19 cellular contexts compared by ENCODE assay signal in genomic region chr17:9424071-9424640, GRCh38.
A peak's percentile ranks its signal among the peaks of the same experiment; 100 is the strongest.
DNase-seq lines count a peak whose midpoint lies in the region; ATAC-seq, FAIRE-seq and TF ChIP-seq lines count a peak whose summit lies in the region.
"Had no signal": no experiment of that assay in that cellular context is flagged by ENCODE, and none has a peak within 500 bp of the region (broad histone marks: within the 10 kb centered on the region; RNA-seq: fewer than 3 reads in every experiment).

No MANE protein-coding gene starts in this region.

- FAIRE-seq in HTR-8/SVneo (lab: Jason Lieb, UNC): no peak
- FAIRE-seq: GM12878, GM18507 had no signal

- POLR2A ChIA-PET in WTC11 (lab: Charles Lee): no interaction called here

- no peaks in the 10 kb centered on the region for H3K36me3 ChIP-seq in neural progenitor cell
- H3K36me3 ChIP-seq in brain microvascular endothelial cell (replicated peaks): no peaks in the 10 kb centered on the region

- H3K36me3 Mint-ChIP-seq in activated T-cell treated with anti-CD3 and anti-CD28 coated beads, Interleukin-2, amount 50 U/mL, for 72 hours (ENCODE audit: insufficient read depth in 2 of 2): peaks cover 0 to 1% of the 10 kb centered on the region in 2 donors
- H3K36me3 Mint-ChIP-seq in WTC11: 0 out of 2 replicates have a peak, but pooled peaks cover 3% of the 10 kb centered on the region
- H3K36me3 Mint-ChIP-seq in neural progenitor cell: peaks cover 2% of the 10 kb centered on the region

- H3K27ac ChIP-seq in neural progenitor cell (no peak overlapping the region), brain microvascular endothelial cell (no peak overlapping the region)
- H3K27ac ChIP-seq: 22Rv1, GM23248, HL-60 had no signal

- no peaks in the 10 kb centered on the region for H3K9me3 Mint-ChIP-seq in activated T-cell treated with anti-CD3 and anti-CD28 coated beads, Interleukin-2, amount 50 U/mL, for 72 hours
- H3K9me3 Mint-ChIP-seq in WTC11: peaks cover 5% of the 10 kb centered on the region
- peaks cover 13% of the 10 kb centered on the region for H3K9me3 Mint-ChIP-seq in neural progenitor cell
- H3K9me3 Mint-ChIP-seq: CD8-positive, alpha-beta memory T cell had no signal

- H3K4me3 ChIP-seq in neural progenitor cell: no peak overlapping the region
- H3K4me3 ChIP-seq in brain microvascular endothelial cell (ENCODE audit: low read depth, low read length): no peak overlapping the region
- H3K4me3 ChIP-seq: GM12878, GM23248 had no signal

- H3F3A ChIP-seq in neural progenitor cell (ENCODE audit: low read depth): peaks cover 3% of the 10 kb centered on the region

- in situ Hi-C loops in brain microvascular endothelial cell (cut with HindIII; ENCODE audit: low pct_ligation_motif_present, low sequenced_read_pairs): no loop called here

- H3K27ac Mint-ChIP-seq in activated T-cell treated with anti-CD3 and anti-CD28 coated beads, Interleukin-2, amount 50 U/mL, for 72 hours: peak overlapping the region; percentile 82
- H3K27ac Mint-ChIP-seq in WTC11: peak overlapping the region; percentile 86
- peak overlapping the region; percentile 17 for H3K27ac Mint-ChIP-seq in neural progenitor cell
- H3K27ac Mint-ChIP-seq: CD8-positive, alpha-beta memory T cell; HFFc6 had no signal

- no peak overlapping the region for H3K9ac ChIP-seq in neural progenitor cell
- H3K9ac ChIP-seq: GM23248 had no signal

- H2AFZ ChIP-seq in neural progenitor cell (replicated peaks): no peak overlapping the region
- H2AFZ ChIP-seq: GM23248 had no signal

- H3K4me1 ChIP-seq in neural progenitor cell: peaks cover 8% of the 10 kb centered on the region

- H3K27me3 Mint-ChIP-seq in activated T-cell treated with anti-CD3 and anti-CD28 coated beads, Interleukin-2, amount 50 U/mL, for 72 hours (ENCODE audit: low read depth): no peaks in the 10 kb centered on the region
- H3K27me3 Mint-ChIP-seq in WTC11 (ENCODE audit: low read depth) (no peaks in the 10 kb centered on the region), neural progenitor cell (ENCODE audit: insufficient read depth, low read depth) (peaks cover 3% of the 10 kb centered on the region)
- H3K27me3 Mint-ChIP-seq: CD8-positive, alpha-beta memory T cell had no signal

- H3K9me3 ChIP-seq in neural progenitor cell (ENCODE audit: low read depth): no peaks in the 10 kb centered on the region

- H4K20me1 ChIP-seq in neural progenitor cell (ENCODE audit: low read depth): no peaks in the 10 kb centered on the region

- no peak overlapping the region for H3K4me3 Mint-ChIP-seq in activated T-cell treated with anti-CD3 and anti-CD28 coated beads, Interleukin-2, amount 50 U/mL, for 72 hours
- no peak overlapping the region; the same call in 1 of the 2 replicates for H3K4me3 Mint-ChIP-seq in WTC11
- no peak overlapping the region for H3K4me3 Mint-ChIP-seq in neural progenitor cell
- H3K4me3 Mint-ChIP-seq: CD14-positive monocyte; CD8-positive, alpha-beta memory T cell; HFFc6 had no signal

- no peaks in the 10 kb centered on the region for H3K79me2 ChIP-seq in neural progenitor cell (ENCODE audit: low read depth)

- H3K27me3 ChIP-seq in neural progenitor cell (no peaks in the 10 kb centered on the region), brain microvascular endothelial cell (replicated peaks) (no peaks in the 10 kb centered on the region)

- no peak for TF ChIP-seq CTCF in WTC11 (IDR thresholded peaks at IDR 0.05)
- no peak for TF ChIP-seq CTCF in neural progenitor cell (IDR thresholded peaks at IDR 0.05)
- no peak for TF ChIP-seq CTCF in brain microvascular endothelial cell (IDR thresholded peaks at IDR 0.05; ENCODE audit: low read depth, low read length, missing control alignments)

- no peaks in the 10 kb centered on the region for H3K4me1 Mint-ChIP-seq in activated T-cell treated with anti-CD3 and anti-CD28 coated beads, Interleukin-2, amount 50 U/mL, for 72 hours (ENCODE audit: low read depth)
- peaks cover 13% of the 10 kb centered on the region for H3K4me1 Mint-ChIP-seq in WTC11
- peaks cover 2% of the 10 kb centered on the region for H3K4me1 Mint-ChIP-seq in neural progenitor cell
- H3K4me1 Mint-ChIP-seq: CD14-positive monocyte had no signal

- CTCF ChIA-PET in WTC11 (lab: Charles Lee): no interaction called here

- DNase-seq in activated T-cell treated with anti-CD3 and anti-CD28 coated beads, Interleukin-2, amount 50 U/mL, for 72 hours: no peak
- DNase-seq in activated T-cell treated with anti-CD3 and anti-CD28 coated beads, Interleukin-2, amount 50 U/mL, for 48 hours: no peak
- DNase-seq in WTC11 (ENCODE audit: low spot score) (peak; percentile 52), iPS-NIHi11 (ENCODE audit: low spot score) (peak; percentile 45), neural progenitor cell (ENCODE audit: low spot score) (no peak), brain microvascular endothelial cell (no peak), nucleus accumbens (lab: John Stamatoyannopoulos, UW) (no peak), HTR-8/SVneo (ENCODE audit: insufficient read length, low spot score) (no peak)
- DNase-seq: CD8-positive, alpha-beta memory T cell; DMS53; GM23248; HCEC 1CT; HFFc6; IMR-90 had no signal

- H3K4me2 ChIP-seq in neural progenitor cell: no peak overlapping the region

- no peak for ATAC-seq in activated T-cell treated with anti-CD3 and anti-CD28 coated beads, Interleukin-2, amount 50 U/mL, for 72 hours (replicated peaks in 1 of 2)
- peak; percentile 80 for ATAC-seq in WTC11
- ATAC-seq: GM12878 had no signal

TF ChIP-seq in WTC11, 78 proteins besides CTCF, POLR2A, EP300 and RAD21:
- TF ChIP-seq ESRRA (CRISPR knock-in tag; IDR thresholded peaks at IDR 0.05; ENCODE audit: borderline replicate concordance) (no peak), ZNF423 (CRISPR knock-in tag; IDR thresholded peaks at IDR 0.05) (no peak), JUN (CRISPR knock-in tag; IDR thresholded peaks at IDR 0.05) (no peak), ATF1 (CRISPR knock-in tag; IDR thresholded peaks at IDR 0.05) (no peak), MYBL2 (CRISPR knock-in tag; IDR thresholded peaks at IDR 0.05) (no peak), ZNF425 (CRISPR knock-in tag; conservative IDR thresholded peaks at IDR 0.05) (no peak), HMGA2 (CRISPR knock-in tag; IDR thresholded peaks at IDR 0.05) (no peak)

Comparison
In these comparisons a context has a peak if more than half of its experiments do, and no peak if none do; other contexts are left out.
1. DNase-seq: peak in WTC11 (single experiment) and iPS-NIHi11 (single experiment); none in activated T-cell treated with anti-CD3 and anti-CD28 coated beads, Interleukin-2, amount 50 U/mL, for 72 hours (0 of 2), activated T-cell treated with anti-CD3 and anti-CD28 coated beads, Interleukin-2, amount 50 U/mL, for 48 hours (0 of 2), neural progenitor cell (single experiment), brain microvascular endothelial cell (single experiment), nucleus accumbens (0 of 56) and HTR-8/SVneo (single experiment).
2. H3K27ac Mint-ChIP-seq: peak in every context shown above with its lines; median percentile 86 in WTC11; 82 in activated T-cell treated with anti-CD3 and anti-CD28 coated beads, Interleukin-2, amount 50 U/mL, for 72 hours; 17 in neural progenitor cell.